Comparison of ENCODE assay signal across 9 cellular contexts in the genomic region with DNA sequence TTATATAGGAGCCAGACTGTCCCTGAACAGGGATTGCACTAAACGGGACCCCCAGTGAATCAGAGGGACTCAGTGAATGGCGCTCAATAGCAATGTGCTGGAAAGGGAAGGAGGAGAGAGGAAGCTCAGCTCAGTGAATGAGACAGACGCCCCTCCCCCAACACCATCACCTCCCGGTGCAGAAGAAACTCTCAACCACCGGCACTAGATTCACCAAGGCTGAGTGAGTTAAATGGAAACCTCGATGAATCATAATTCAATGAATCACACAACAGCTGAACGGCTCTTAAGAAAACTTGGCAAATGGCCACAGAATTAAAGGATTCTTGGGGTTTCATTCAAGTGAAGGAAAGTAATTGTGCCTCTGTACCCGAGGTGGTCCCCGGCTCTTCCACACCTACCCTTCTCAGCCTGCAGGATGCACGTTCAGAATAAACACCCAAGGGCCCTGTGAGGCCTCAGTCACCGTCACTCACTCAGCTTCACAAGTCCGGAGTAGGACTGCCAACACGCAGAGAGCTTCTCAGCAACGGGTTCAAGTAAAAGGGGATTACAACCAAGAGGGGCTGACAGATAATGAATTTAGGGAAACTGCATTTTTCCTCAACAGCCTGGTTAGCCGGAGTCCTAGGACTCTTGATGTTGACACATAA. TPM values are rescaled to one million over a fixed set of nuclear protein-coding genes. Genes with fewer than 3 reads are reported as not detected.
DNase-seq lines count a peak whose midpoint lies in the region; ATAC-seq, FAIRE-seq and TF ChIP-seq lines count a peak whose summit lies in the region.
"Had no signal": no experiment of that assay in that cellular context is flagged by ENCODE, and none has a peak within 500 bp of the region (broad histone marks: within the 10 kb centered on the region; RNA-seq: fewer than 3 reads in every experiment).

No MANE protein-coding gene starts in this region.

- peak; percentile 93 to 95 for ATAC-seq in activated T-cell treated with anti-CD3 and anti-CD28 coated beads, Interleukin-2, amount 50 U/mL, for 72 hours (replicated peaks in 1 of 2)
- ATAC-seq in HG03354 (IDR thresholded peaks at IDR 0.05; ENCODE audit: poor library complexity, severe bottlenecking, unreplicated experiment) (no peak), Right ventricle myocardium inferior (no peak)
- ATAC-seq in CD8-positive, alpha-beta T cell = no peak

- H3K4me1 ChIP-seq in CD8-positive, alpha-beta T cell (ENCODE audit: insufficient read depth, low read length) = peaks cover 5% of the 10 kb centered on the region

- no peaks in the 10 kb centered on the region for H3K9me3 Mint-ChIP-seq in activated T-cell treated with anti-CD3 and anti-CD28 coated beads, Interleukin-2, amount 50 U/mL, for 72 hours
- no peaks in the 10 kb centered on the region for H3K9me3 Mint-ChIP-seq in CD8-positive, alpha-beta T cell

- peaks cover 16% of the 10 kb centered on the region for H3K27me3 Mint-ChIP-seq in activated T-cell treated with anti-CD3 and anti-CD28 coated beads, Interleukin-2, amount 50 U/mL, for 72 hours (ENCODE audit: low read depth)
- peaks cover 6% of the 10 kb centered on the region for H3K27me3 Mint-ChIP-seq in CD8-positive, alpha-beta T cell (ENCODE audit: low read depth)

- no peaks in the 10 kb centered on the region for H3K36me3 ChIP-seq in CD8-positive, alpha-beta T cell (ENCODE audit: insufficient read depth, low read length)

- no peak overlapping the region for H3K27ac Mint-ChIP-seq in activated T-cell treated with anti-CD3 and anti-CD28 coated beads, Interleukin-2, amount 50 U/mL, for 72 hours
- H3K27ac Mint-ChIP-seq in CD8-positive, alpha-beta T cell = no peak overlapping the region

- intact Hi-C loops in Right ventricle myocardium inferior (cut with DNase I) = no loop called here
- intact Hi-C loops in CD8-positive, alpha-beta T cell (cut with DNase I, micrococcal nuclease) = no loop called here

- FAIRE-seq in HTR-8/SVneo (lab: Jason Lieb, UNC) (no peak), GM19239 (lab: Jason Lieb, UNC) (no peak)
- FAIRE-seq: endometrium had no signal

- no peaks in the 10 kb centered on the region for H3K36me3 Mint-ChIP-seq in activated T-cell treated with anti-CD3 and anti-CD28 coated beads, Interleukin-2, amount 50 U/mL, for 72 hours (ENCODE audit: insufficient read depth in 2 of 2)
- H3K36me3 Mint-ChIP-seq in CD8-positive, alpha-beta T cell = no peaks in the 10 kb centered on the region

- DNase-seq in AG10803 (ENCODE audit: low read depth) (peak; percentile 71), HTR-8/SVneo (ENCODE audit: insufficient read length, low spot score) (peak; percentile 68), kidney glomerular epithelial cell (lab: John Stamatoyannopoulos, UW) (peak; percentile 90), Right ventricle myocardium inferior (ENCODE audit: missing footprints) (no peak), GM19239 (ENCODE audit: insufficient read length, low spot score) (no peak)
- DNase-seq in activated T-cell treated with anti-CD3 and anti-CD28 coated beads, Interleukin-2, amount 50 U/mL, for 72 hours = peak; percentile 76 to 80
- DNase-seq in CD8-positive, alpha-beta T cell = no peak

- H3K4me3 ChIP-seq in AG10803 (ENCODE audit: low read length) = no peak overlapping the region
- H3K4me3 ChIP-seq in CD8-positive, alpha-beta T cell (ENCODE audit: low read depth, low read length) = no peak overlapping the region

- no peak overlapping the region for H3K27ac ChIP-seq in CD8-positive, alpha-beta T cell (ENCODE audit: low read depth, low read length)

- H3K27me3 ChIP-seq in CD8-positive, alpha-beta T cell (ENCODE audit: insufficient read depth, low read length) = no peaks in the 10 kb centered on the region

- no peak for TF ChIP-seq CTCF in AG10803 (conservative IDR thresholded peaks at IDR 0.05; ENCODE audit: low read length)
- no peak for TF ChIP-seq CTCF in CD8-positive, alpha-beta T cell (IDR thresholded peaks at IDR 0.05)

- H3K9me3 ChIP-seq in CD8-positive, alpha-beta T cell (ENCODE audit: low read length) = no peaks in the 10 kb centered on the region

- POLR2A ChIA-PET in CD8-positive, alpha-beta T cell (lab: Charles Lee) = no interaction called here

- peak overlapping the region in 1 of 2 donors; percentile 48 for H3K4me3 Mint-ChIP-seq in activated T-cell treated with anti-CD3 and anti-CD28 coated beads, Interleukin-2, amount 50 U/mL, for 72 hours
- no peak overlapping the region for H3K4me3 Mint-ChIP-seq in CD8-positive, alpha-beta T cell

- CTCF ChIA-PET in CD8-positive, alpha-beta T cell (lab: Charles Lee) = interaction anchor here (0.7 kb wide), 1 partner anchor 61 kb away, joined by 3 read pairs; no protein-coding TSS in a partner anchor

- peaks cover 34% of the 10 kb centered on the region for H3K4me1 Mint-ChIP-seq in activated T-cell treated with anti-CD3 and anti-CD28 coated beads, Interleukin-2, amount 50 U/mL, for 72 hours (ENCODE audit: low read depth)
- peaks cover 20% of the 10 kb centered on the region for H3K4me1 Mint-ChIP-seq in CD8-positive, alpha-beta T cell (ENCODE audit: low read depth)

RNA-seq across cellular contexts. Expression of gene CRMP1, which starts 29.3 kb away (rescaled TPM):
- not detected for total RNA-seq in activated T-cell treated with anti-CD3 and anti-CD28 coated beads, Interleukin-2, amount 50 U/mL, for 72 hours
- 1.5 TPM for total RNA-seq in Right ventricle myocardium inferior
- not detected for total RNA-seq in CD8-positive, alpha-beta T cell

Comparison
In these comparisons a context has a peak if more than half of its experiments do, and no peak if none do; other contexts are left out.
1. DNase-seq: peak in AG10803 (single experiment), HTR-8/SVneo (single experiment), activated T-cell treated with anti-CD3 and anti-CD28 coated beads, Interleukin-2, amount 50 U/mL, for 72 hours (2 of 2) and kidney glomerular epithelial cell (single experiment); none in Right ventricle myocardium inferior (single experiment), GM19239 (single experiment) and CD8-positive, alpha-beta T cell (0 of 7).
2. ATAC-seq: peak in activated T-cell treated with anti-CD3 and anti-CD28 coated beads, Interleukin-2, amount 50 U/mL, for 72 hours (2 of 2); none in HG03354 (single experiment), Right ventricle myocardium inferior (single experiment) and CD8-positive, alpha-beta T cell (single experiment).